23 cellular contexts compared by ENCODE assay signal in genomic region chr2:10581990-10582389, GRCh38.
"Had no signal": no experiment of that assay in that cellular context is flagged by ENCODE, and none has a peak within 500 bp of the region (broad histone marks: within the 10 kb centered on the region; RNA-seq: fewer than 3 reads in every experiment).

No MANE protein-coding gene starts in this region.

- H3K9me3 Mint-ChIP-seq: dendritic cell treated with granulocyte-macrophage colony-stimulating factor and Interleukin-4, amounts not matched to agents 40 ng/mL and 50 ng/mL, for 4 days; effector memory CD8-positive, alpha-beta T cell; endodermal cell had no signal

- H3K4me1 ChIP-seq: left lung, lower lobe of right lung had no signal

- H3K4me3 ChIP-seq: colonic mucosa, esophagus squamous epithelium, gastrocnemius medialis, heart right ventricle, left lung, lower lobe of right lung had no signal

- H3K27ac Mint-ChIP-seq: dendritic cell treated with granulocyte-macrophage colony-stimulating factor and Interleukin-4, amounts not matched to agents 40 ng/mL and 50 ng/mL, for 4 days; endodermal cell had no signal

- H3K9me3 ChIP-seq: colonic mucosa, esophagus squamous epithelium, gastrocnemius medialis, heart right ventricle, left lung, lower lobe of right lung had no signal

- ATAC-seq: effector memory CD8-positive, alpha-beta T cell; esophagus mucosa; gastrocnemius medialis; heart right ventricle; left cardiac atrium; left lung; lower lobe of right lung had no signal

- H3K27ac ChIP-seq: colonic mucosa, epithelial cell of prostate, esophagus squamous epithelium, gastrocnemius medialis, heart right ventricle, left lung, lower lobe of right lung had no signal

- DNase-seq: colonic mucosa; cortex of kidney; effector CD8-positive, alpha-beta T cell; effector memory CD8-positive, alpha-beta T cell; endodermal cell; erythroblast; esophagus squamous epithelium; foreskin fibroblast; foreskin melanocyte; gastrocnemius medialis; glutamatergic neuron; head of caudate nucleus; heart right ventricle; hippocampal formation; left cardiac atrium; left lung; left ventricle myocardium superior; lower lobe of right lung; mesendoderm; midbrain had no signal

- H3K27me3 Mint-ChIP-seq: dendritic cell treated with granulocyte-macrophage colony-stimulating factor and Interleukin-4, amounts not matched to agents 40 ng/mL and 50 ng/mL, for 4 days; effector memory CD8-positive, alpha-beta T cell had no signal

- H3K27me3 ChIP-seq: colonic mucosa, esophagus squamous epithelium, gastrocnemius medialis, heart right ventricle, left lung had no signal

- H3K4me3 Mint-ChIP-seq: dendritic cell treated with granulocyte-macrophage colony-stimulating factor and Interleukin-4, amounts not matched to agents 40 ng/mL and 50 ng/mL, for 4 days; effector memory CD8-positive, alpha-beta T cell; endodermal cell had no signal

- H3K36me3 ChIP-seq: colonic mucosa had no signal
